In the genomic region with DNA sequence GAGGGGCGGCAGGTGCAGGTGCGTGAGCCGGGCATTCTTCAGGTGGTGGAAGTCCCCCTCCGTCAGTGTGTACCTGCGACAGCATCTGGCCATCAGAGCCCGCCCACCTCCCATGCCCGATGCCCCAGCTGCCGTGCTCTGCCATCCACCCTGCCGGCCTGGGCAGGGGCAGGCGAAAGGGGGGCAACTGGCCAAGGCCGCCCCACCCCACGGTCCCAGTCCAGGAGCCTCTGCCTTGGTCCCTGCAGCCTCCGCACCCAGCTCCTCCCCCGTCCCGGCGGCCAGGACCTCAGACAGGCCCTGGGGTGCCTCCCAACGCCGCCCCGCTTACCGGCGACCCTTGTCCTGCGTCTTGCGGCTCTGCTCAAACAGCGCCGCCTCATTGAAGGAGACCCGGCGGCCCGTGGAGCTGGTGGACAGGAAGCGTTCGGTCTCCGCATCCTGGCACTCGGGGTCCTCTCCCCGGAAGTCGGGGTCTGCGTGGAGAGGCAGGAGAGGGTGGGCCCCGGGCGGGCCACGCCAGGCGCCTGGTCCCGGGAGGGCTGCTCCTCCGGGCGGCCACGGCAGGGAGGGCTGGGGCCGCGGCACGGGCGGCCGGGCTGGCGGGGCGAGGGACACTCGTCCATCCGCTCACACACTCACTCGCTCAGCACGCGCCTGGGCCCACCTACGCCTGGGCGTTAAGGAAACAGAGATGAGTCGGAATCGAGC, we compare ENCODE assay signal across 23 cellular contexts. TPM values are rescaled to one million over a fixed set of nuclear protein-coding genes. Genes with fewer than 3 reads are reported as not detected.
"Had no signal": no experiment of that assay in that cellular context is flagged by ENCODE, and none has a peak within 500 bp of the region (broad histone marks: within the 10 kb centered on the region; RNA-seq: fewer than 3 reads in every experiment).

No MANE protein-coding gene starts in this region.

- H3K36me3 ChIP-seq: right lobe of liver, tibial artery had no signal

- H3K4me3 Mint-ChIP-seq: memory B cell; natural killer cell treated with Interleukin-12 subunit alpha and Interleukin-12 subunit beta and Interleukin-15 and Interleukin-18, amount 100 ng/mL, for 72 hours; type B pancreatic cell had no signal

- ATAC-seq: left lobe of liver; natural killer cell treated with Interleukin-12 subunit alpha and Interleukin-12 subunit beta and Interleukin-15 and Interleukin-18, amount 100 ng/mL, for 72 hours; right lobe of liver had no signal

- H3K27ac ChIP-seq: parathyroid adenoma, right lobe of liver, stomach, testis, tibial artery had no signal

- H3K4me3 ChIP-seq: lung, right lobe of liver, stomach, testis, tibial artery had no signal

- H3K36me3 Mint-ChIP-seq: memory B cell; natural killer cell treated with Interleukin-12 subunit alpha and Interleukin-12 subunit beta and Interleukin-15 and Interleukin-18, amount 100 ng/mL, for 72 hours; type B pancreatic cell had no signal

- H2AFZ ChIP-seq: parathyroid adenoma had no signal

- DNase-seq: cortex of kidney; effector CD4-positive, alpha-beta T cell; head of caudate nucleus; kidney; right lobe of liver; small intestine; stimulated activated CD4-positive, alpha-beta T cell treated with anti-CD3 and anti-CD28 coated beads, Interleukin-15, amount 100 ng/mL, for 24 hours; stimulated activated CD4-positive, alpha-beta T cell treated with anti-CD3 and anti-CD28 coated beads, Interleukin-2, amount 100 ng/mL, for 48 hours; stimulated activated CD8-positive, alpha-beta memory T cell treated with anti-CD3 and anti-CD28 coated beads, Interleukin-4, amount 100 ng/mL, for 48 hours; stimulated activated naive CD4-positive, alpha-beta T cell treated with Interleukin-2 at 50 U/mL for 16 hours; stomach; testis; tibial artery had no signal

- FAIRE-seq: frontal cortex, kidney, small intestine had no signal

- H3K27ac Mint-ChIP-seq: memory B cell; natural killer cell treated with Interleukin-12 subunit alpha and Interleukin-12 subunit beta and Interleukin-15 and Interleukin-18, amount 100 ng/mL, for 72 hours; progenitor cell of endocrine pancreas; type B pancreatic cell had no signal

- H3K79me2 ChIP-seq: parathyroid adenoma had no signal

- H3K9me3 Mint-ChIP-seq: memory B cell; natural killer cell treated with Interleukin-12 subunit alpha and Interleukin-12 subunit beta and Interleukin-15 and Interleukin-18, amount 100 ng/mL, for 72 hours; neural crest cell; type B pancreatic cell had no signal

- H3K27me3 Mint-ChIP-seq: progenitor cell of endocrine pancreas, type B pancreatic cell had no signal

- H3K9me3 ChIP-seq: right lobe of liver, stomach, testis, tibial artery had no signal

- H3K9ac ChIP-seq: parathyroid adenoma had no signal

- H3K27me3 ChIP-seq: right lobe of liver, testis had no signal

RNA-seq across cellular contexts. Expression of gene CBARP, which starts 3.0 kb away (rescaled TPM):
- total RNA-seq: mononuclear cell had no signal
